Comparison of ENCODE assay signal across 18 cellular contexts in genomic region chr7:133301444-133301843, GRCh38. TPM values are rescaled to one million over a fixed set of nuclear protein-coding genes. Genes with fewer than 3 reads are reported as not detected.
DNase-seq lines count a peak whose midpoint lies in the region; ATAC-seq, FAIRE-seq and TF ChIP-seq lines count a peak whose summit lies in the region.
"Had no signal": no experiment of that assay in that cellular context is flagged by ENCODE, and none has a peak within 500 bp of the region (broad histone marks: within the 10 kb centered on the region; RNA-seq: fewer than 3 reads in every experiment).

No MANE protein-coding gene starts in this region.

- TF ChIP-seq EP300 in K562 (IDR thresholded peaks at IDR 0.05; ENCODE audit: low read length) (no peak), upper lobe of left lung (IDR thresholded peaks at IDR 0.05) (no peak)

- CTCF ChIA-PET in K562 (lab: Yijun Ruan, JAX; ENCODE audit: low intra/inter-chr PET ratio), result no interaction called here

- no peak overlapping the region for H2AFZ ChIP-seq in K562 (ENCODE audit: low read depth, low read length)

- H3K36me3 ChIP-seq in K562 (ENCODE audit: control insufficient read depth, insufficient read depth, low read length), result peaks cover 14% of the 10 kb centered on the region; the same call in 2 of the 3 replicates
- no peaks in the 10 kb centered on the region for H3K36me3 ChIP-seq in pancreas
- peaks cover 0 to 10% (median 7%) of the 10 kb centered on the region in 4 donors for H3K36me3 ChIP-seq in upper lobe of left lung

- H3K9ac ChIP-seq in K562 (ENCODE audit: insufficient read depth in 1 of 2, low read depth in 2 of 2, low read length in 2 of 2), result no peak overlapping the region
- H3K9ac ChIP-seq: BLaER1 treated with 17β-estradiol and CSF1 and Interleukin-3, amounts not matched to agents 10 nM and 100 nM had no signal

- 42% methylated on average over 2 of the region's 2 CpGs for WGBS in K562 (ENCODE audit: insufficient coverage, low coverage, missing lambda C conversion rate)
- WGBS in pancreas, 2 donors, result 8 to 9% methylated on average over 2 of the region's 2 CpGs
- WGBS in upper lobe of left lung, 2 donors, result 51 to 62% methylated on average over 2 of the region's 2 CpGs

- no peaks in the 10 kb centered on the region for H3K9me1 ChIP-seq in K562 (ENCODE audit: control insufficient read depth, insufficient read depth, low read length)

- TF ChIP-seq CTCF in LNCaP clone FGC (IDR thresholded peaks at IDR 0.05; ENCODE audit: control insufficient read depth, extremely low read depth, insufficient read depth) (no peak), K562 (IDR thresholded peaks at IDR 0.05 in 2 of 3, conservative IDR thresholded peaks at IDR 0.05 in 1 of 3; ENCODE audit: insufficient read depth in 2 of 3, low read depth in 1 of 3, low read length in 3 of 3) (no peak), pancreas (IDR thresholded peaks at IDR 0.05) (no peak), upper lobe of left lung (IDR thresholded peaks at IDR 0.05) (no peak)

- POLR2A ChIA-PET in K562 (lab: Yijun Ruan, JAX), result no interaction called here

- no peaks in the 10 kb centered on the region for H4K20me1 ChIP-seq in K562 (replicated peaks; ENCODE audit: control insufficient read depth, insufficient read depth, low read length)

- intact Hi-C loops in K562 (cut with micrococcal nuclease), result no loop called here
- intact Hi-C loops in pancreas (cut with DNase I), result no loop called here

- H3K4me3 ChIP-seq in LNCaP clone FGC (ENCODE audit: low read depth, low read length), result no peak overlapping the region
- H3K4me3 ChIP-seq in K562, result no peak overlapping the region
- no peak overlapping the region for H3K4me3 ChIP-seq in pancreas
- H3K4me3 ChIP-seq in upper lobe of left lung, result no peak overlapping the region
- H3K4me3 ChIP-seq: BLaER1 treated with 17β-estradiol and CSF1 and Interleukin-3, amounts not matched to agents 10 nM and 100 nM; GM12878 had no signal

- FAIRE-seq in K562 (lab: Jason Lieb, UNC) (no peak), pancreas (lab: Jason Lieb, UNC) (no peak)
- FAIRE-seq: GM12878, GM19239 had no signal

- H3K9me3 ChIP-seq in K562 (replicated peaks; ENCODE audit: control insufficient read depth, insufficient read depth, low read depth, low read length) (no peaks in the 10 kb centered on the region), pancreas (no peaks in the 10 kb centered on the region), upper lobe of left lung (no peaks in the 10 kb centered on the region)
- H3K9me3 ChIP-seq: BLaER1 treated with 17β-estradiol and CSF1 and Interleukin-3, amounts not matched to agents 10 nM and 100 nM had no signal

- TF ChIP-seq RAD21 in K562 (CRISPR knock-in tag; conservative IDR thresholded peaks at IDR 0.05 in 1 of 2, IDR thresholded peaks at IDR 0.05 in 1 of 2), result no peak

- H3K27me3 ChIP-seq in K562 (ENCODE audit: control insufficient read depth in 2 of 2, insufficient read depth in 2 of 2, low read length in 2 of 2), result no peaks in the 10 kb centered on the region
- H3K27me3 ChIP-seq in pancreas, result no peaks in the 10 kb centered on the region
- no peaks in the 10 kb centered on the region for H3K27me3 ChIP-seq in upper lobe of left lung
- H3K27me3 ChIP-seq: BLaER1 treated with 17β-estradiol and CSF1 and Interleukin-3, amounts not matched to agents 10 nM and 100 nM had no signal

- TF ChIP-seq POLR2A in K562 (conservative IDR thresholded peaks at IDR 0.05) (no peak), upper lobe of left lung (IDR thresholded peaks at IDR 0.05) (no peak)

- ATAC-seq in K562 (no peak), pancreas (peak in 3 of 4 donors; percentile 32 to 69 (median 35)), upper lobe of left lung (ENCODE audit: low FRiP score in 2 of 2) (no peak), HG02798 (IDR thresholded peaks at IDR 0.05; ENCODE audit: poor library complexity, unreplicated experiment) (no peak)
- ATAC-seq: GM12878, Panc1 had no signal

- in situ Hi-C loops in K562 (cut with MboI), result no loop called here

- H3K4me1 ChIP-seq in K562 (replicated peaks in 1 of 2; ENCODE audit: control insufficient read depth in 2 of 2, insufficient read depth in 2 of 2, low read length in 2 of 2) (no peaks in the 10 kb centered on the region), pancreas (peaks cover 4 to 27% (median 23%) of the 10 kb centered on the region in 3 donors), upper lobe of left lung (peaks cover 0 to 4% (median 2%) of the 10 kb centered on the region in 4 donors)
- H3K4me1 ChIP-seq: BLaER1 treated with 17β-estradiol and CSF1 and Interleukin-3, amounts not matched to agents 10 nM and 100 nM had no signal

- no peak overlapping the region for H3K4me2 ChIP-seq in K562 (ENCODE audit: insufficient read depth, low read length)
- H3K4me2 ChIP-seq: BLaER1 treated with 17β-estradiol and CSF1 and Interleukin-3, amounts not matched to agents 10 nM and 100 nM had no signal

- no peak overlapping the region for H3K27ac ChIP-seq in K562 (ENCODE audit: extremely low read depth, low read depth, low read length)
- peak overlapping the region in 1 of 4 donors; percentile 28 for H3K27ac ChIP-seq in pancreas
- no peak overlapping the region for H3K27ac ChIP-seq in upper lobe of left lung
- H3K27ac ChIP-seq: BLaER1 treated with 17β-estradiol and CSF1 and Interleukin-3, amounts not matched to agents 10 nM and 100 nM had no signal

- no TSS peak for BruUV-seq in K562 (replicated peaks; lab: Mats Ljungman, UMichigan)

- DNase-seq in LNCaP clone FGC (ENCODE audit: low read depth), result peak; percentile 68
- DNase-seq in K562 (ENCODE audit: extremely low read depth in 1 of 4, low spot score in 3 of 4), result no peak
- DNase-seq in fibroblast of gingiva (ENCODE audit: low read depth), result peak; percentile 21
- no peak for DNase-seq in pancreas
- DNase-seq in activated effector memory CD4-positive, alpha-beta T cell treated with Interleukin-2 at 50 U/mL for 16 hours, result no peak
- DNase-seq in upper lobe of left lung, result no peak
- no peak for DNase-seq in effector CD4-positive, alpha-beta T cell
- DNase-seq: GOT3, KG1, NCI-H1092, NCI-H345, NCI-H526 treated with DMSO at 0.1 percent for 48 hours, Right ventricle myocardium superior had no signal

- H3K79me2 ChIP-seq in K562 (ENCODE audit: control insufficient read depth, insufficient read depth, low read length), result peaks cover 7% of the 10 kb centered on the region; the same call in 1 of the 3 replicates

TF ChIP-seq in K562, 482 proteins besides CTCF, POLR2A, EP300 and RAD21 (continues in another document):
- TF ChIP-seq ATF6 (CRISPR knock-in tag; IDR thresholded peaks at IDR 0.05), result no peak
- peak; percentile 66 for TF ChIP-seq MAFK (IDR thresholded peaks at IDR 0.05; ENCODE audit: low read length)
- peak; percentile 78 for TF ChIP-seq MAFF (IDR thresholded peaks at IDR 0.05; ENCODE audit: low read length)
- no peak for TF ChIP-seq CREBBP (IDR thresholded peaks at IDR 0.05; ENCODE audit: low read depth, low read length)
- no peak for TF ChIP-seq MECOM (CRISPR knock-in tag; IDR thresholded peaks at IDR 0.05)
- TF ChIP-seq ZNF444 (CRISPR knock-in tag; IDR thresholded peaks at IDR 0.05), result no peak
- TF ChIP-seq STAT5A (IDR thresholded peaks at IDR 0.05; ENCODE audit: borderline replicate concordance, low read length), result no peak
- no peak for TF ChIP-seq STAG1 (CRISPR knock-in tag; IDR thresholded peaks at IDR 0.05; ENCODE audit: borderline replicate concordance)
- no peak for TF ChIP-seq ZNF740 (CRISPR knock-in tag; IDR thresholded peaks at IDR 0.05)
- TF ChIP-seq ZNF740 (tag; IDR thresholded peaks at IDR 0.05), result no peak

RNA-seq across cellular contexts. Expression of gene EXOC4, which starts 48.6 kb away (rescaled TPM):
- total RNA-seq in K562 (2011; cell fraction: chromatin; rRNA removed; ENCODE audit: low replicate concordance), result 398 and 596 TPM in 2 replicates
- 144 and 188 TPM in 2 replicates for total RNA-seq in K562 (2011; cell fraction: nucleolus; rRNA removed)
- total RNA-seq in K562 (2011; cell fraction: nucleoplasm; rRNA removed), result 271 and 334 TPM in 2 replicates
- total RNA-seq in K562 (2014; rRNA removed), result 41.2 and 50.4 TPM in 2 replicates
- total RNA-seq in K562 (2014; rRNA removed; fragmentation: Illumina TruSeq; extraction: Trizol), result 60.3 and 68.3 TPM in 2 replicates
- 53.4 and 60.6 TPM in 2 replicates for total RNA-seq in K562 (2015; rRNA removed; fragmentation: Illumina TruSeq; extraction: Trizol)
- 54.8 and 59.3 TPM in 2 replicates for total RNA-seq in K562 (2021)
- polyA plus RNA-seq in K562 (2011; rRNA removed), result 69.6 and 73.1 TPM in 2 replicates
- polyA plus RNA-seq in K562 (2011; cell fraction: cytosol; rRNA removed), result 28.2 and 50.6 TPM in 2 replicates
- 55.8 and 68.8 TPM in 2 replicates for polyA plus RNA-seq in K562 (2011; cell fraction: nucleus; rRNA removed)
- 36.0 and 52.3 TPM in 2 replicates for polyA plus RNA-seq in K562 (2012)
- polyA plus RNA-seq in K562 (2014; fragmentation: Illumina TruSeq; extraction: Trizol), result 45.2 and 46.6 TPM in 2 replicates
- polyA plus RNA-seq in K562 (2014; fragmentation: Nextera tagmentation; extraction: Ambion mirVana), result 10 to 100 TPM; 18.5 to 26.3 TPM
- polyA plus RNA-seq in K562 (2014; rRNA removed), result 28.7 and 31.0 TPM in 2 replicates
- polyA minus RNA-seq in K562 (2011; rRNA and poly(A)+ RNA removed), result 297 and 410 TPM in 2 replicates
- 42.7 and 73.7 TPM in 2 replicates for polyA minus RNA-seq in K562 (2011; cell fraction: cytosol; rRNA and poly(A)+ RNA removed)
- 204 and 451 TPM in 2 replicates for polyA minus RNA-seq in K562 (2011; cell fraction: nucleus; rRNA and poly(A)+ RNA removed)
- total RNA-seq in pancreas, result 10 to 100 TPM; 50.7 to 81.2 (median 54.3) TPM
- polyA plus RNA-seq in pancreas, result 10 to 100 TPM; 13.4 to 14.8 TPM
- total RNA-seq in upper lobe of left lung, result 100 to 1,000 TPM in 3 of 6 donors, 10 to 100 TPM in 3; 56.3 to 325 (median 99.4) TPM

Comparison
In these comparisons a context has a peak if more than half of its experiments do, and no peak if none do; other contexts are left out.
1. DNase-seq: peak in LNCaP clone FGC (single experiment) and fibroblast of gingiva (single experiment); none in K562 (0 of 4), pancreas (0 of 6), activated effector memory CD4-positive, alpha-beta T cell treated with Interleukin-2 at 50 U/mL for 16 hours (single experiment), upper lobe of left lung (0 of 2) and effector CD4-positive, alpha-beta T cell (single experiment).
2. ATAC-seq: peak in pancreas (3 of 4); none in K562 (single experiment), upper lobe of left lung (0 of 2) and HG02798 (single experiment).